Comparison of ENCODE assay signal across 14 cellular contexts in genomic region chr1:55049914-55050278, GRCh38. TPM values are rescaled to one million over a fixed set of nuclear protein-coding genes. Genes with fewer than 3 reads are reported as not detected.
DNase-seq lines count a peak whose midpoint lies in the region; ATAC-seq and TF ChIP-seq lines count a peak whose summit lies in the region.
"Had no signal": no experiment of that assay in that cellular context is flagged by ENCODE, and none has a peak within 500 bp of the region (broad histone marks: within the 10 kb centered on the region; RNA-seq: fewer than 3 reads in every experiment).

No MANE protein-coding gene starts in this region.

- WGBS in esophagus muscularis mucosa: 50% methylated on average over 2 of the region's 9 CpGs

- H3K9me3 ChIP-seq in right atrium auricular region: no peaks in the 10 kb centered on the region
- H3K9me3 ChIP-seq in left ventricle myocardium inferior (replicated peaks): no peaks in the 10 kb centered on the region
- no peaks in the 10 kb centered on the region for H3K9me3 ChIP-seq in Caco-2
- H3K9me3 ChIP-seq in esophagus muscularis mucosa: no peaks in the 10 kb centered on the region
- H3K9me3 ChIP-seq: pancreas, SJSA1 had no signal

- peak; percentile 51 for ATAC-seq in Right ventricle myocardium inferior
- ATAC-seq: activated naive CD4-positive, alpha-beta T cell treated with anti-CD3 and anti-CD28 coated beads, Interleukin-2, amount 50 U/mL, for 72 hours had no signal

- H3K27ac Mint-ChIP-seq in progenitor cell of endocrine pancreas: no peak overlapping the region
- H3K27ac Mint-ChIP-seq in Caco-2 (ENCODE audit: unreplicated experiment): no peak overlapping the region
- H3K27ac Mint-ChIP-seq: activated naive CD4-positive, alpha-beta T cell treated with anti-CD3 and anti-CD28 coated beads, Interleukin-2, amount 50 U/mL, for 72 hours had no signal

- H3K4me3 Mint-ChIP-seq in progenitor cell of endocrine pancreas (ENCODE audit: low read depth) (no peak overlapping the region), Caco-2 (ENCODE audit: unreplicated experiment) (no peak overlapping the region)

- in situ Hi-C loops in astrocyte of the spinal cord (cut with HindIII; ENCODE audit: low sequenced_read_pairs): no loop called here

- H3K9me3 Mint-ChIP-seq in progenitor cell of endocrine pancreas (ENCODE audit: low read depth) (no peaks in the 10 kb centered on the region), Caco-2 (ENCODE audit: unreplicated experiment) (no peaks in the 10 kb centered on the region)
- H3K9me3 Mint-ChIP-seq: activated naive CD4-positive, alpha-beta T cell treated with anti-CD3 and anti-CD28 coated beads, Interleukin-2, amount 50 U/mL, for 72 hours had no signal

- DNase-seq in Right ventricle myocardium inferior (ENCODE audit: missing footprints) (no peak), right atrium auricular region (ENCODE audit: low spot score) (no peak), astrocyte of the spinal cord (ENCODE audit: low read depth, low spot score) (peak; percentile 60), left ventricle myocardium inferior (peak; percentile 43), HUDEP-2 (lab: John Stamatoyannopoulos, UW; ENCODE audit: unreplicated experiment in 76 of 76) (no peak), progenitor cell of endocrine pancreas (ENCODE audit: low spot score, unreplicated experiment) (no peak), Caco-2 (no peak), esophagus muscularis mucosa (ENCODE audit: extremely low spot score) (no peak)
- DNase-seq: NCI-H748 treated with DMSO at 0.1 percent for 48 hours, pancreas had no signal

- H3K27ac ChIP-seq in right atrium auricular region (no peak overlapping the region), left ventricle myocardium inferior (replicated peaks) (no peak overlapping the region), esophagus muscularis mucosa (replicated peaks in 1 of 4) (no peak overlapping the region)
- H3K27ac ChIP-seq: coronary artery, pancreas, SJSA1 had no signal

- CTCF ChIA-PET in Caco-2 (lab: Charles Lee): interaction anchor here (1.0 kb wide), 1 partner anchor 22 kb away, joined by 3 read pairs; no protein-coding TSS in a partner anchor

- TF ChIP-seq POLR2A in esophagus muscularis mucosa (IDR thresholded peaks at IDR 0.05; ENCODE audit: low read depth): no peak

- POLR2A ChIA-PET in Caco-2 (lab: Charles Lee): no interaction called here

- H3K27me3 ChIP-seq in right atrium auricular region (no peaks in the 10 kb centered on the region), left ventricle myocardium inferior (ENCODE audit: low read depth) (peaks cover 5% of the 10 kb centered on the region), Caco-2 (replicated peaks; ENCODE audit: control insufficient read depth, insufficient read depth, low read length) (no peaks in the 10 kb centered on the region), esophagus muscularis mucosa (no peaks in the 10 kb centered on the region)
- H3K27me3 ChIP-seq: pancreas, SJSA1 had no signal

- H3K27me3 Mint-ChIP-seq in progenitor cell of endocrine pancreas (no peaks in the 10 kb centered on the region), Caco-2 (ENCODE audit: insufficient read depth, unreplicated experiment) (no peaks in the 10 kb centered on the region)

- no peaks in the 10 kb centered on the region for H3K36me3 ChIP-seq in right atrium auricular region
- no peaks in the 10 kb centered on the region for H3K36me3 ChIP-seq in left ventricle myocardium inferior
- H3K36me3 ChIP-seq in Caco-2 (ENCODE audit: control insufficient read depth, insufficient read depth, low read length): peaks cover 2% of the 10 kb centered on the region
- H3K36me3 ChIP-seq in esophagus muscularis mucosa: no peaks in the 10 kb centered on the region
- H3K36me3 ChIP-seq: pancreas, SJSA1 had no signal

- TF ChIP-seq CTCF in right atrium auricular region (IDR thresholded peaks at IDR 0.05) (no peak), astrocyte of the spinal cord (IDR thresholded peaks at IDR 0.05; ENCODE audit: low read depth, low read length) (no peak), left ventricle myocardium inferior (IDR thresholded peaks at IDR 0.05; ENCODE audit: borderline replicate concordance) (no peak), progenitor cell of endocrine pancreas (IDR thresholded peaks at IDR 0.05; ENCODE audit: unreplicated experiment) (no peak), Caco-2 (IDR thresholded peaks at IDR 0.05; ENCODE audit: insufficient read depth in 1 of 2, low read depth in 1 of 2, low read length in 1 of 2, severe bottlenecking in 1 of 2, unreplicated experiment in 1 of 2) (no peak), esophagus muscularis mucosa (IDR thresholded peaks at IDR 0.05) (no peak)

- H3K36me3 Mint-ChIP-seq in progenitor cell of endocrine pancreas (ENCODE audit: insufficient read depth) (peaks cover 2% of the 10 kb centered on the region), Caco-2 (ENCODE audit: insufficient read depth, unreplicated experiment) (peaks cover 6% of the 10 kb centered on the region)
- H3K36me3 Mint-ChIP-seq: activated naive CD4-positive, alpha-beta T cell treated with anti-CD3 and anti-CD28 coated beads, Interleukin-2, amount 50 U/mL, for 72 hours had no signal

- no peak for TF ChIP-seq EP300 in esophagus muscularis mucosa (IDR thresholded peaks at IDR 0.05)

- H3K4me3 ChIP-seq in right atrium auricular region: no peak overlapping the region
- H3K4me3 ChIP-seq in astrocyte of the spinal cord (ENCODE audit: low read depth, low read length): no peak overlapping the region
- no peak overlapping the region for H3K4me3 ChIP-seq in left ventricle myocardium inferior
- no peak overlapping the region for H3K4me3 ChIP-seq in Caco-2 (ENCODE audit: low read depth, low read length)
- no peak overlapping the region for H3K4me3 ChIP-seq in esophagus muscularis mucosa
- H3K4me3 ChIP-seq: coronary artery, pancreas, SJSA1 had no signal

- intact Hi-C loops in Right ventricle myocardium inferior (cut with DNase I): no loop called here
- intact Hi-C loops in left ventricle myocardium inferior (cut with micrococcal nuclease): no loop called here
- intact Hi-C loops in Caco-2 (cut with micrococcal nuclease; ENCODE audit: unreplicated experiment): no loop called here
- intact Hi-C loops in esophagus muscularis mucosa (cut with DNase I): no loop called here

- H3K4me1 Mint-ChIP-seq in progenitor cell of endocrine pancreas (ENCODE audit: low read depth) (peaks cover 11% of the 10 kb centered on the region), Caco-2 (ENCODE audit: low read depth, unreplicated experiment) (no peaks in the 10 kb centered on the region)

- H3K4me1 ChIP-seq in right atrium auricular region (peaks cover 0 to 21% of the 10 kb centered on the region in 2 donors), left ventricle myocardium inferior (peaks cover 36% of the 10 kb centered on the region), Caco-2 (no peaks in the 10 kb centered on the region), esophagus muscularis mucosa (peaks cover 0 to 15% (median 5%) of the 10 kb centered on the region in 4 donors)
- H3K4me1 ChIP-seq: pancreas, SJSA1 had no signal

- BruUV-seq in Caco-2 (replicated peaks; lab: Mats Ljungman, UMichigan): no TSS peak

RNA-seq across cellular contexts. Expression of gene PCSK9, which starts 10.5 kb away (rescaled TPM):
- total RNA-seq in Right ventricle myocardium inferior (not detected), right atrium auricular region (under 1 TPM in 1 of 2 donors, not detected in 1; 0.47 TPM), left ventricle myocardium inferior (not detected), progenitor cell of endocrine pancreas (18.7 and 19.5 TPM in 2 replicates), Caco-2 (2022) (29.4 and 31.2 TPM in 2 replicates), esophagus muscularis mucosa (under 1 TPM in 2 of 4 donors, not detected in 2; 0.17 to 0.29 TPM)
- total RNA-seq: activated naive CD4-positive, alpha-beta T cell treated with anti-CD3 and anti-CD28 coated beads, Interleukin-2, amount 50 U/mL, for 72 hours; MCF 10A had no signal

RNA-seq across cellular contexts. Expression of gene BSND, which starts 51.2 kb away (rescaled TPM):
- total RNA-seq in Right ventricle myocardium inferior (not detected), right atrium auricular region (not detected), left ventricle myocardium inferior (not detected), progenitor cell of endocrine pancreas (not detected in 2 replicates), Caco-2 (2022) (not detected in 2 replicates), esophagus muscularis mucosa (not detected)
- total RNA-seq: MCF 10A, pancreas, SJSA1 had no signal

Comparison
In these comparisons a context has a peak if more than half of its experiments do, and no peak if none do; other contexts are left out.
1. DNase-seq: peak in astrocyte of the spinal cord (single experiment) and left ventricle myocardium inferior (single experiment); none in Right ventricle myocardium inferior (single experiment), right atrium auricular region (single experiment), HUDEP-2 (0 of 76), progenitor cell of endocrine pancreas (single experiment), Caco-2 (0 of 2) and esophagus muscularis mucosa (single experiment).
2. RNA of gene PCSK9, which starts 10.5 kb away (total RNA-seq): 29.4 to 31.2 TPM in Caco-2 and 18.7 to 19.5 TPM in progenitor cell of endocrine pancreas; 0.47 TPM in right atrium auricular region, 0.17 to 0.29 TPM in esophagus muscularis mucosa, not detected in Right ventricle myocardium inferior (single experiment) and not detected in left ventricle myocardium inferior (single experiment); every median in the first group is over 10 times any median in the second.